Comparison of ENCODE assay signal across 9 cellular contexts in genomic region chr3:149655826-149656599, GRCh38. TPM values are rescaled to one million over a fixed set of nuclear protein-coding genes. Genes with fewer than 3 reads are reported as not detected.
DNase-seq lines count a peak whose midpoint lies in the region; ATAC-seq and TF ChIP-seq lines count a peak whose summit lies in the region.
"Had no signal": no experiment of that assay in that cellular context is flagged by ENCODE, and none has a peak within 500 bp of the region (broad histone marks: within the 10 kb centered on the region; RNA-seq: fewer than 3 reads in every experiment).

No MANE protein-coding gene starts in this region.

- CTCF ChIA-PET in AG04450 (lab: Charles Lee) (interaction anchor here (0.6 to 0.7 kb wide), 2 partner anchors 126 to 144 kb away, joined by 3 read pairs; no protein-coding TSS in a partner anchor), PC-3 (lab: Charles Lee) (no interaction called here)
- CTCF ChIA-PET in naive thymus-derived CD4-positive, alpha-beta T cell (lab: Charles Lee), result no interaction called here

- H3K9me3 ChIP-seq in AG04450 (ENCODE audit: control insufficient read depth, insufficient read depth, low read length), result no peaks in the 10 kb centered on the region; the same call in 1 of the 2 replicates
- H3K9me3 ChIP-seq in PC-3 (ENCODE audit: low read length), result no peaks in the 10 kb centered on the region
- H3K9me3 ChIP-seq in naive thymus-derived CD4-positive, alpha-beta T cell (ENCODE audit: control insufficient read depth in 2 of 3, low read length in 3 of 3), result no peaks in the 10 kb centered on the region

- peaks cover 76% of the 10 kb centered on the region for H3K79me2 ChIP-seq in PC-3 (ENCODE audit: low read length)

- no peak for ATAC-seq in PC-3
- ATAC-seq in naive thymus-derived CD4-positive, alpha-beta T cell, result no peak
- ATAC-seq in HG03439 (IDR thresholded peaks at IDR 0.05; ENCODE audit: unreplicated experiment), result no peak
- ATAC-seq in HG03469 (IDR thresholded peaks at IDR 0.05; ENCODE audit: unreplicated experiment), result no peak
- no peak for ATAC-seq in GM18909 (IDR thresholded peaks at IDR 0.05; ENCODE audit: poor library complexity, unreplicated experiment)

- no peak for TF ChIP-seq CTCF in AG04450 (IDR thresholded peaks at IDR 0.05; ENCODE audit: low read depth, low read length)
- no peak for TF ChIP-seq CTCF in PC-3 (conservative IDR thresholded peaks at IDR 0.05; ENCODE audit: low read depth, low read length)
- no peak for TF ChIP-seq CTCF in epithelial cell of esophagus (IDR thresholded peaks at IDR 0.05; ENCODE audit: insufficient read depth, low read depth, low read length, missing control alignments)

- H3K36me3 ChIP-seq in PC-3 (ENCODE audit: low read depth, low read length), result peaks cover 37% of the 10 kb centered on the region
- no peaks in the 10 kb centered on the region for H3K36me3 ChIP-seq in naive thymus-derived CD4-positive, alpha-beta T cell (ENCODE audit: control insufficient read depth in 2 of 3, insufficient read depth in 3 of 3, low read length in 3 of 3)

- H3K9ac ChIP-seq in PC-3 (ENCODE audit: low read length), result peak overlapping the region; percentile 93

- H3K4me1 Mint-ChIP-seq in naive thymus-derived CD4-positive, alpha-beta T cell, result peaks cover 0 to 21% (median 10%) of the 10 kb centered on the region in 7 donors

- H3K4me1 ChIP-seq in PC-3 (ENCODE audit: insufficient read depth, low read length), result peaks cover 43% of the 10 kb centered on the region
- H3K4me1 ChIP-seq in naive thymus-derived CD4-positive, alpha-beta T cell (ENCODE audit: control insufficient read depth in 2 of 2, insufficient read depth in 2 of 2, low read length in 2 of 2), result peaks cover 0 to 4% of the 10 kb centered on the region in 2 donors

- peak overlapping the region; percentile 94 for H3K4me2 ChIP-seq in PC-3 (ENCODE audit: low read length)

- H3K27me3 ChIP-seq in AG04450 (ENCODE audit: control insufficient read depth, insufficient read depth, low read length) (no peaks in the 10 kb centered on the region), PC-3 (ENCODE audit: low read length) (no peaks in the 10 kb centered on the region)
- H3K27me3 ChIP-seq in naive thymus-derived CD4-positive, alpha-beta T cell (ENCODE audit: control insufficient read depth in 2 of 2, insufficient read depth in 2 of 2, low read length in 2 of 2), result no peaks in the 10 kb centered on the region

- POLR2A ChIA-PET in AG04450 (lab: Yijun Ruan, JAX), result interaction anchor here (0.9 to 2.7 kb wide), 2 partner anchors 7 to 81 kb away, joined by 5 to 15 read pairs; no protein-coding TSS in a partner anchor
- POLR2A ChIA-PET in PC-3 (lab: Charles Lee; ENCODE audit: unreplicated experiment), result interaction anchor here (0.6 to 0.7 kb wide), 5 partner anchors 8 to 287 kb away, joined by 3 to 4 read pairs (median 3); no protein-coding TSS in a partner anchor
- POLR2A ChIA-PET in naive thymus-derived CD4-positive, alpha-beta T cell (lab: Charles Lee), result no interaction called here

- no peaks in the 10 kb centered on the region for H3K9me2 ChIP-seq in PC-3 (replicated peaks; ENCODE audit: low read length)

- intact Hi-C loops in PC-3 (cut with micrococcal nuclease), result loop anchor here (5.0 to 10.0 kb wide), 4 partner anchors 46 to 281 kb away; partner anchors contain the start of genes RNF13 and TM4SF1
- intact Hi-C loops in naive thymus-derived CD4-positive, alpha-beta T cell (cut with micrococcal nuclease), result loop anchor here in 1 of 2 donors (5.0 kb wide), 2 partner anchors 46 to 61 kb away; no protein-coding TSS in a partner anchor

- no peak for DNase-seq in AG04450 (ENCODE audit: low read depth, low spot score)
- no peak for DNase-seq in PC-3
- no peak for DNase-seq in epithelial cell of esophagus (ENCODE audit: low read depth)
- DNase-seq in naive thymus-derived CD4-positive, alpha-beta T cell, result no peak
- DNase-seq in MV-4-11 (lab: John Stamatoyannopoulos, UW), result no peak
- DNase-seq: NCI-H446 had no signal

- H3K9me3 Mint-ChIP-seq in naive thymus-derived CD4-positive, alpha-beta T cell, result peaks cover 0 to 7% (median 0%) of the 10 kb centered on the region in 11 donors

- H4K20me1 ChIP-seq in PC-3 (ENCODE audit: low read length), result peaks cover 52% of the 10 kb centered on the region

- H3K36me3 Mint-ChIP-seq in naive thymus-derived CD4-positive, alpha-beta T cell, result peaks cover 0 to 3% (median 0%) of the 10 kb centered on the region in 5 donors

- H3K27ac Mint-ChIP-seq in naive thymus-derived CD4-positive, alpha-beta T cell, result no peak overlapping the region

- H3K27me3 Mint-ChIP-seq in naive thymus-derived CD4-positive, alpha-beta T cell, result peaks cover 48 to 76% (median 67%) of the 10 kb centered on the region in 5 donors

- H3K4me3 ChIP-seq in AG04450 (ENCODE audit: low read depth, low read length) (peak overlapping the region; percentile 94), PC-3 (ENCODE audit: low read length) (peak overlapping the region; percentile 98), epithelial cell of esophagus (ENCODE audit: low read length) (peak overlapping the region; percentile 59)
- no peak overlapping the region for H3K4me3 ChIP-seq in naive thymus-derived CD4-positive, alpha-beta T cell (ENCODE audit: low read length)

- H3K27ac ChIP-seq in AG04450 (ENCODE audit: low read depth, low read length), result peak overlapping the region; percentile 66
- peak overlapping the region; percentile 95 for H3K27ac ChIP-seq in PC-3 (ENCODE audit: low read length)
- no peak overlapping the region for H3K27ac ChIP-seq in naive thymus-derived CD4-positive, alpha-beta T cell (ENCODE audit: low read depth, low read length)

- H3K4me3 Mint-ChIP-seq in naive thymus-derived CD4-positive, alpha-beta T cell, result peak overlapping the region in 9 of 10 donors; percentile 3 to 79 (median 25)

- TSS peak; percentile 26 for BruUV-seq in PC-3 (replicated peaks; lab: Mats Ljungman, UMichigan)

- H3F3A ChIP-seq in PC-3 (ENCODE audit: low read length, unreplicated experiment), result no peaks in the 10 kb centered on the region

- H2AFZ ChIP-seq in PC-3 (ENCODE audit: low read length), result no peak overlapping the region

RNA-seq across cellular contexts. Expression of gene WWTR1, which starts 1.8 kb away (rescaled TPM):
- polyA plus RNA-seq in AG04450 (2011; rRNA removed), result 161 and 164 TPM in 2 replicates
- 209 and 230 TPM in 2 replicates for polyA minus RNA-seq in AG04450 (2011; rRNA and poly(A)+ RNA removed)
- 74.4 and 79.7 TPM in 2 replicates for total RNA-seq in PC-3 (2014; rRNA removed)
- under 1 TPM; 0.19 to 0.56 (median 0.34) TPM for total RNA-seq in naive thymus-derived CD4-positive, alpha-beta T cell
- under 1 TPM in 1 of 2 donors, not detected in 1; 0.17 TPM for polyA plus RNA-seq in naive thymus-derived CD4-positive, alpha-beta T cell

Comparison
In these comparisons a context has a peak if more than half of its experiments do, and no peak if none do; other contexts are left out.
1. RNA of gene WWTR1, which starts 1.8 kb away (total RNA-seq): 74.4 to 79.7 TPM in PC-3; 0.19 to 0.56 TPM in naive thymus-derived CD4-positive, alpha-beta T cell; every median in the first group is over 10 times any median in the second.